Comparison of ENCODE assay signal across 8 cellular contexts in the genomic region with DNA sequence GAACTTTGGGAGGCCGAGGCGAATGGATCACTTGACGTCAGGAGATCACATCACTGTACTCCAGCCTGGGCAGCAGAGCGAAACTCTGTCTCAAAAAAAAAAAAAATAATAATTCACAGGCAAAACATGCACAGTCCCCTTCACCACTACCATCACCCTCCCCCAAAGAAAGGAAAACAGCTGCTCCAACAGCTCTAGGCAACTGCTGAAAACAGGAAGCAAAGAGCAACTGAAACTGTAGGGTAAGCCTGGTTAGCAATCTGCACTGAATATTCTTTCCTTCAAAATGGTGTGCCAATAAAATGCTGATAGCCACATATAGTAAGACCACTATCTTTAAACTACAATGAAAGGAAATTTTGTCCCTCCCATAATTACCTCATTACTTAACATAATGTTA. TPM values are rescaled to one million over a fixed set of nuclear protein-coding genes. Genes with fewer than 3 reads are reported as not detected.
DNase-seq lines count a peak whose midpoint lies in the region; ATAC-seq and TF ChIP-seq lines count a peak whose summit lies in the region.

No MANE protein-coding gene starts in this region.

- H3K9me3 ChIP-seq in skeletal muscle satellite cell (replicated peaks; ENCODE audit: low read length) (no peaks in the 10 kb centered on the region), suprapubic skin (no peaks in the 10 kb centered on the region), ovary (no peaks in the 10 kb centered on the region)

- peaks cover 77% of the 10 kb centered on the region for H3K4me1 Mint-ChIP-seq in activated B cell treated with CpG ODN at 0.5 μM for 24 hours

- peak overlapping the region; percentile 40 for H3K9ac ChIP-seq in skeletal muscle satellite cell (ENCODE audit: low read depth, low read length)

- H3K27me3 ChIP-seq in skeletal muscle satellite cell (ENCODE audit: control insufficient read depth, insufficient read depth, low read length) (no peaks in the 10 kb centered on the region), suprapubic skin (no peaks in the 10 kb centered on the region), ovary (no peaks in the 10 kb centered on the region)

- peaks cover 38% of the 10 kb centered on the region for H3K36me3 ChIP-seq in skeletal muscle satellite cell (ENCODE audit: insufficient read depth, low read length)
- H3K36me3 ChIP-seq in suprapubic skin: peaks cover 29% of the 10 kb centered on the region
- no peaks in the 10 kb centered on the region for H3K36me3 ChIP-seq in ovary

- peak overlapping the region; percentile 89 for H3K27ac Mint-ChIP-seq in activated B cell treated with CpG ODN at 0.5 μM for 24 hours

- peaks cover 24% of the 10 kb centered on the region for H3K36me3 Mint-ChIP-seq in activated B cell treated with CpG ODN at 0.5 μM for 24 hours (ENCODE audit: low read depth)

- H3K27ac ChIP-seq in suprapubic skin (no peak overlapping the region), ovary (no peak overlapping the region)

- H3K4me2 ChIP-seq in skeletal muscle satellite cell (ENCODE audit: low read length): peak overlapping the region; percentile 14

- no peaks in the 10 kb centered on the region for H3K9me3 Mint-ChIP-seq in activated B cell treated with CpG ODN at 0.5 μM for 24 hours

- TF ChIP-seq EP300 in suprapubic skin (IDR thresholded peaks at IDR 0.05) (no peak), ovary (IDR thresholded peaks at IDR 0.05) (no peak)

- peak overlapping the region; percentile 68 for H3K4me3 Mint-ChIP-seq in activated B cell treated with CpG ODN at 0.5 μM for 24 hours

- H3K27me3 Mint-ChIP-seq in activated B cell treated with CpG ODN at 0.5 μM for 24 hours: no peaks in the 10 kb centered on the region

- TF ChIP-seq CTCF in activated B cell treated with CpG ODN at 0.5 μM for 24 hours (IDR thresholded peaks at IDR 0.05): no peak
- TF ChIP-seq CTCF in suprapubic skin (IDR thresholded peaks at IDR 0.05): no peak
- TF ChIP-seq CTCF in ovary (IDR thresholded peaks at IDR 0.05): no peak

- H3K4me1 ChIP-seq in skeletal muscle satellite cell (ENCODE audit: control insufficient read depth, insufficient read depth, low read length) (peaks cover 24% of the 10 kb centered on the region), suprapubic skin (peaks cover 47% of the 10 kb centered on the region), ovary (ENCODE audit: insufficient read depth) (peaks cover 15% of the 10 kb centered on the region)

- POLR2A ChIA-PET in activated B cell treated with CpG ODN at 0.5 μM for 24 hours (lab: Charles Lee): interaction anchor here (0.5 to 4.8 kb wide), 7 partner anchors 11 to 1179 kb away, joined by 3 to 46 read pairs (median 4); a partner anchor contains a TSS

- DNase-seq in DMS53 (lab: John Stamatoyannopoulos, UW) (peak; percentile 20), DMS53 treated with DMSO at 0.1 percent for 48 hours (lab: John Stamatoyannopoulos, UW; ENCODE audit: unreplicated experiment) (no peak), activated B cell treated with CpG ODN at 0.5 μM for 24 hours (no peak), suprapubic skin (ENCODE audit: low spot score in 2 of 2) (no peak), NCI-H446 treated with DMSO at 0.1 percent for 48 hours (lab: John Stamatoyannopoulos, UW) (no peak), ovary (no peak)

- TF ChIP-seq POLR2A in suprapubic skin (IDR thresholded peaks at IDR 0.05) (no peak), ovary (IDR thresholded peaks at IDR 0.05) (no peak)

- WGBS in suprapubic skin: 93% methylated on average over 4 of the region's 4 CpGs
- WGBS in ovary, 3 donors: 64 to 92% (median 84%) methylated on average over 4 of the region's 4 CpGs

- ATAC-seq in HG03520 (IDR thresholded peaks at IDR 0.05; ENCODE audit: unreplicated experiment) (peak; percentile 46), activated B cell treated with CpG ODN at 0.5 μM for 24 hours (ENCODE audit: low read depth) (peak; percentile 92)

- CTCF ChIA-PET in activated B cell treated with CpG ODN at 0.5 μM for 24 hours (lab: Charles Lee): no interaction called here

- intact Hi-C loops in activated B cell treated with CpG ODN at 0.5 μM for 24 hours (cut with micrococcal nuclease): loop anchor here (1.0 to 2.0 kb wide), 2 partner anchors 11 to 60 kb away; no protein-coding TSS in a partner anchor
- intact Hi-C loops in ovary (cut with DNase I): no loop called here

- H3K4me3 ChIP-seq in skeletal muscle satellite cell (ENCODE audit: low read length) (no peak overlapping the region), suprapubic skin (no peak overlapping the region), ovary (no peak overlapping the region)

RNA-seq across cellular contexts. Expression of a gene that starts 11.8 kb away (rescaled TPM):
- total RNA-seq in activated B cell treated with CpG ODN at 0.5 μM for 24 hours (53.3 and 60.4 TPM in 2 replicates), suprapubic skin (10 to 100 TPM; 28.4 to 51.5 (median 33.2) TPM), ovary (10 to 100 TPM; 57.8 to 88.5 (median 62.0) TPM)
- 22.1 and 35.4 TPM in 2 replicates for total RNA-seq in skeletal muscle satellite cell (2012; rRNA removed)
- 10 to 100 TPM; 49.1 to 92.3 TPM for polyA plus RNA-seq in ovary
